Comparison of ENCODE assay signal across 18 cellular contexts in the genomic region with DNA sequence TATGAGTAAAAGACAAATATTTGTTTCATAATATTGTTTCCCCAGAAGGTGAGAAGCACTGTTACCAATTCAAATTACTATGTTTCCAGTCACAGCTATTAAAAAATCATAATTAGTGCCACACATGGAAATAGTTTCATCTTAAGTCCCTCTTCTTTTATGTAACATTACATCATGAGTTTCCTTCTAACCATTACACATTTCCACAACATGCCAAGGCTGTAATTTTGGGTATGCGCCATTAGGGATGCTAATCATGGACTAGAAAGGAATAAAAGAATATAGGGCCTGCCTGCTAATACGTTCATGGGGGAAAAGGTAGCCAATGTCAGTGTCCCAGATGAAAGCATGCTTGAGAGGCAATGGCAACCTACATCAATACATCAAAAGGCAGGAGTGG.
DNase-seq lines count a peak whose midpoint lies in the region; TF ChIP-seq lines count a peak whose summit lies in the region.
"Had no signal": no experiment of that assay in that cellular context is flagged by ENCODE, and none has a peak within 500 bp of the region (broad histone marks: within the 10 kb centered on the region; RNA-seq: fewer than 3 reads in every experiment).

No MANE protein-coding gene starts in this region.

- H3K4me3 ChIP-seq in fibroblast of mammary gland (ENCODE audit: control insufficient read depth, low read depth, low read length) = no peak overlapping the region
- H3K4me3 ChIP-seq in mesenchymal stem cell (ENCODE audit: insufficient read depth in 1 of 2, low read depth in 1 of 2, low read length in 2 of 2) = no peak overlapping the region
- H3K4me3 ChIP-seq: BLaER1 treated with 17β-estradiol and CSF1 and Interleukin-3, amounts not matched to agents 10 nM and 100 nM; HAP-1 had no signal

- H3K9me3 ChIP-seq in mesenchymal stem cell (ENCODE audit: control insufficient read depth, low read length) = no peaks in the 10 kb centered on the region
- H3K9me3 ChIP-seq: BE2C; BLaER1 treated with 17β-estradiol and CSF1 and Interleukin-3, amounts not matched to agents 10 nM and 100 nM; HAP-1 had no signal

- H2BK12ac ChIP-seq in mesenchymal stem cell (ENCODE audit: low read length in 2 of 2) = no peak overlapping the region

- no peak overlapping the region for H4K91ac ChIP-seq in mesenchymal stem cell (ENCODE audit: low read length)

- no peak overlapping the region for H3K23ac ChIP-seq in mesenchymal stem cell (ENCODE audit: low read length in 2 of 2)

- H4K8ac ChIP-seq in mesenchymal stem cell (ENCODE audit: low read length) = no peak overlapping the region

- no peak overlapping the region for H2BK5ac ChIP-seq in mesenchymal stem cell (ENCODE audit: low read depth, low read length, poor library complexity, severe bottlenecking)

- H3K4me1 ChIP-seq in mesenchymal stem cell (ENCODE audit: control insufficient read depth, insufficient read depth, low read depth, low read length) = peaks cover 5% of the 10 kb centered on the region
- H3K4me1 ChIP-seq: BE2C; BLaER1 treated with 17β-estradiol and CSF1 and Interleukin-3, amounts not matched to agents 10 nM and 100 nM; HAP-1 had no signal

- no peak overlapping the region for H3K14ac ChIP-seq in mesenchymal stem cell (ENCODE audit: low read length in 2 of 2)

- 88% methylated on average over 2 of the region's 2 CpGs for WGBS in mesenchymal stem cell

- in situ Hi-C loops in GM13977 (cut with MboI; ENCODE audit: low pct_unique_long_range_greater_than_20kb, low sequenced_read_pairs, unreplicated experiment) = no loop called here

- no peak overlapping the region for H3K4ac ChIP-seq in mesenchymal stem cell (ENCODE audit: low read depth in 1 of 2, low read length in 2 of 2)

- H3K27ac ChIP-seq in mesenchymal stem cell (ENCODE audit: low read length, poor library complexity, severe bottlenecking) = no peak overlapping the region
- H3K27ac ChIP-seq: 22Rv1; BLaER1 treated with 17β-estradiol and CSF1 and Interleukin-3, amounts not matched to agents 10 nM and 100 nM had no signal

- H3K79me1 ChIP-seq in mesenchymal stem cell (replicated peaks; ENCODE audit: low read length, poor library complexity, severe bottlenecking) = no peaks in the 10 kb centered on the region

- no peaks in the 10 kb centered on the region for H3K27me3 ChIP-seq in mesenchymal stem cell (ENCODE audit: control insufficient read depth in 1 of 2, insufficient read depth in 1 of 2, low read length in 2 of 2)
- H3K27me3 ChIP-seq: BE2C; BLaER1 treated with 17β-estradiol and CSF1 and Interleukin-3, amounts not matched to agents 10 nM and 100 nM had no signal

- no peak overlapping the region for H2BK15ac ChIP-seq in mesenchymal stem cell (ENCODE audit: low read depth, poor library complexity, severe bottlenecking)

- DNase-seq in DMS 273 (lab: John Stamatoyannopoulos, UW; ENCODE audit: unreplicated experiment) = peak; percentile 4
- DNase-seq in DMS 273 treated with DMSO at 0.1 percent for 48 hours (lab: John Stamatoyannopoulos, UW) = no peak
- DNase-seq in fibroblast of mammary gland (ENCODE audit: low read depth) = peak; percentile 40
- no peak for DNase-seq in mesenchymal stem cell
- no peak for DNase-seq in stimulated activated naive CD4-positive, alpha-beta T cell (lab: John Stamatoyannopoulos, UW)
- no peak for DNase-seq in activated CD8-positive, alpha-beta memory T cell treated with anti-CD3 and anti-CD28 coated beads for 24 hours
- DNase-seq in GM13977 (ENCODE audit: low spot score) = no peak
- DNase-seq: AML-193; BE2C; CD4-positive, alpha-beta T cell; CD8-positive, alpha-beta memory T cell; DMS153; DND-41; GOT3; HFFc6 had no signal

- no peak overlapping the region for H3K4me2 ChIP-seq in mesenchymal stem cell (ENCODE audit: low read length, poor library complexity, severe bottlenecking)
- H3K4me2 ChIP-seq: BLaER1 treated with 17β-estradiol and CSF1 and Interleukin-3, amounts not matched to agents 10 nM and 100 nM had no signal

- no peak overlapping the region for H3K9ac ChIP-seq in mesenchymal stem cell (ENCODE audit: low read length)
- H3K9ac ChIP-seq: BLaER1 treated with 17β-estradiol and CSF1 and Interleukin-3, amounts not matched to agents 10 nM and 100 nM had no signal

- TF ChIP-seq CTCF in fibroblast of mammary gland (conservative IDR thresholded peaks at IDR 0.05; ENCODE audit: control insufficient read depth, insufficient read depth, low read depth, low read length) (no peak), GM13977 (IDR thresholded peaks at IDR 0.05; ENCODE audit: extremely low read depth, insufficient read depth, missing control alignments) (no peak)

- no peak overlapping the region for H3K18ac ChIP-seq in mesenchymal stem cell (ENCODE audit: low read depth in 1 of 2, low read length in 2 of 2)

- no peak overlapping the region for H2BK120ac ChIP-seq in mesenchymal stem cell (ENCODE audit: low read depth, low read length)

- H3K36me3 ChIP-seq in mesenchymal stem cell (ENCODE audit: control insufficient read depth in 1 of 2, insufficient read depth in 2 of 2, low read depth in 1 of 2, low read length in 2 of 2) = no peaks in the 10 kb centered on the region
- H3K36me3 ChIP-seq: BE2C; BLaER1 treated with 17β-estradiol and CSF1 and Interleukin-3, amounts not matched to agents 10 nM and 100 nM; HAP-1 had no signal

- H2AFZ ChIP-seq in mesenchymal stem cell (ENCODE audit: low read depth, low read length) = no peak overlapping the region

- H2AK5ac ChIP-seq in mesenchymal stem cell (ENCODE audit: low read length, severe bottlenecking) = peak overlapping the region; percentile 80

Comparison
In these comparisons a context has a peak if more than half of its experiments do, and no peak if none do; other contexts are left out.
1. DNase-seq: peak in DMS 273 (single experiment) and fibroblast of mammary gland (single experiment); none in DMS 273 treated with DMSO at 0.1 percent for 48 hours (single experiment), mesenchymal stem cell (single experiment), stimulated activated naive CD4-positive, alpha-beta T cell (0 of 6), activated CD8-positive, alpha-beta memory T cell treated with anti-CD3 and anti-CD28 coated beads for 24 hours (single experiment) and GM13977 (single experiment).